Comparison of ENCODE assay signal across 20 cellular contexts in the genomic region with DNA sequence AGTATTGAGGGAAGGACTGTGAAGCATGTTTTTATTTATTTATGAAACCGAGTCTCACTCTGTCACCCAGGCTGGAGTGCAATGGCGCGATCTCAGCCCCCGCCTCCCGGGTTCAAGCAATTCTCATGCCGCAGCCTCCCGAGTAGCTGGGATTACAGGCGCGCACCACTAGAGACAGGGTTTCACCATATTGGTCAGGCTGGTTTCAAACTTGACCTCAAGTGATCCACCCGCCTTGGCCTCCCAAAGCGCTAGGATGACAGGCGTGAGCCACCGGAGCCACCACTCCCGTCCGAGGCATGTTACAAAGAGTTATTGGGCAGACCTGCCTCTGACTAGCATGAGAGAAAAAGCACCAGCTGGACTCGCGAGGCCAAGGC.
"Had no signal": no experiment of that assay in that cellular context is flagged by ENCODE, and none has a peak within 500 bp of the region (broad histone marks: within the 10 kb centered on the region; RNA-seq: fewer than 3 reads in every experiment).

No MANE protein-coding gene starts in this region.

- H3K9me3 Mint-ChIP-seq: activated B cell treated with CpG ODN at 0.5 μM for 24 hours; activated CD8-positive, alpha-beta T cell treated with anti-CD3 and anti-CD28 coated beads for 36 hours; activated T-cell treated with anti-CD3 and anti-CD28 coated beads, Interleukin-2, amount 50 U/mL, for 4 hours; brain; nephron progenitor cell; T-helper 2 cell treated with Interferon-gamma antibody and Interleukin-4, amounts not matched to agents 5 μg/mL and 100 μg/mL, for 36 hours had no signal

- H3K9me3 ChIP-seq: left lung, prostate gland, right atrium auricular region, testis, upper lobe of left lung had no signal

- ATAC-seq: activated CD8-positive, alpha-beta T cell treated with anti-CD3 and anti-CD28 coated beads for 36 hours; activated T-cell treated with anti-CD3 and anti-CD28 coated beads, Interleukin-2, amount 50 U/mL, for 4 hours; left lung had no signal

- H3K27me3 ChIP-seq: dorsolateral prefrontal cortex, left lung, right atrium auricular region, testis, upper lobe of left lung had no signal

- H3K27me3 Mint-ChIP-seq: activated B cell treated with CpG ODN at 0.5 μM for 24 hours; activated CD8-positive, alpha-beta T cell treated with anti-CD3 and anti-CD28 coated beads for 36 hours had no signal

- DNase-seq: activated B cell treated with CpG ODN at 0.5 μM for 24 hours; activated CD4-positive, alpha-beta T cell treated with anti-CD3 and anti-CD28 coated beads for 48 hours; activated CD8-positive, alpha-beta T cell treated with anti-CD3 and anti-CD28 coated beads for 36 hours; activated effector memory CD4-positive, alpha-beta T cell treated with Interleukin-2 at 50 U/mL for 16 hours; activated T-cell treated with anti-CD3 and anti-CD28 coated beads, Interleukin-2, amount 50 U/mL, for 4 hours; anterior cingulate cortex; caudate nucleus; erythroblast; foreskin melanocyte; kidney; left lung; midbrain; nephron progenitor cell; testis had no signal

- H3K27ac Mint-ChIP-seq: activated B cell treated with CpG ODN at 0.5 μM for 24 hours; activated CD8-positive, alpha-beta T cell treated with anti-CD3 and anti-CD28 coated beads for 36 hours; nephron progenitor cell; T-helper 2 cell treated with Interferon-gamma antibody and Interleukin-4, amounts not matched to agents 5 μg/mL and 100 μg/mL, for 36 hours had no signal

- H3K4me3 ChIP-seq: dorsolateral prefrontal cortex, left lung, prostate gland, right atrium auricular region, testis, upper lobe of left lung had no signal

- H3K4me3 Mint-ChIP-seq: T-helper 2 cell treated with Interferon-gamma antibody and Interleukin-4, amounts not matched to agents 5 μg/mL and 100 μg/mL, for 36 hours had no signal

- H3K27ac ChIP-seq: dorsolateral prefrontal cortex, left lung, prostate gland, right atrium auricular region, testis, upper lobe of left lung had no signal
